1 cellular context compared by ENCODE assay signal in genomic region chr1:207060596-207060995, GRCh38.
TF ChIP-seq lines count a peak whose summit lies in the region.

No MANE protein-coding gene starts in this region.

TF ChIP-seq in GM12878, 131 proteins besides CTCF, POLR2A, EP300 and RAD21:
- TF ChIP-seq, protein P1, sequence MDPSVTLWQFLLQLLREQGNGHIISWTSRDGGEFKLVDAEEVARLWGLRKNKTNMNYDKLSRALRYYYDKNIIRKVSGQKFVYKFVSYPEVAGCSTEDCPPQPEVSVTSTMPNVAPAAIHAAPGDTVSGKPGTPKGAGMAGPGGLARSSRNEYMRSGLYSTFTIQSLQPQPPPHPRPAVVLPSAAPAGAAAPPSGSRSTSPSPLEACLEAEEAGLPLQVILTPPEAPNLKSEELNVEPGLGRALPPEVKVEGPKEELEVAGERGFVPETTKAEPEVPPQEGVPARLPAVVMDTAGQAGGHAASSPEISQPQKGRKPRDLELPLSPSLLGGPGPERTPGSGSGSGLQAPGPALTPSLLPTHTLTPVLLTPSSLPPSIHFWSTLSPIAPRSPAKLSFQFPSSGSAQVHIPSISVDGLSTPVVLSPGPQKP (IDR thresholded peaks at IDR 0.05; ENCODE audit: low read depth, low read length), result no peak
- TF ChIP-seq NRF1 (conservative IDR thresholded peaks at IDR 0.05; ENCODE audit: low read depth, low read length), result no peak
- no peak for TF ChIP-seq CBX5 (IDR thresholded peaks at IDR 0.05; ENCODE audit: low read depth)
- TF ChIP-seq ATF7 (IDR thresholded peaks at IDR 0.05; ENCODE audit: low read depth), result peak; percentile 58
- TF ChIP-seq, protein P2, sequence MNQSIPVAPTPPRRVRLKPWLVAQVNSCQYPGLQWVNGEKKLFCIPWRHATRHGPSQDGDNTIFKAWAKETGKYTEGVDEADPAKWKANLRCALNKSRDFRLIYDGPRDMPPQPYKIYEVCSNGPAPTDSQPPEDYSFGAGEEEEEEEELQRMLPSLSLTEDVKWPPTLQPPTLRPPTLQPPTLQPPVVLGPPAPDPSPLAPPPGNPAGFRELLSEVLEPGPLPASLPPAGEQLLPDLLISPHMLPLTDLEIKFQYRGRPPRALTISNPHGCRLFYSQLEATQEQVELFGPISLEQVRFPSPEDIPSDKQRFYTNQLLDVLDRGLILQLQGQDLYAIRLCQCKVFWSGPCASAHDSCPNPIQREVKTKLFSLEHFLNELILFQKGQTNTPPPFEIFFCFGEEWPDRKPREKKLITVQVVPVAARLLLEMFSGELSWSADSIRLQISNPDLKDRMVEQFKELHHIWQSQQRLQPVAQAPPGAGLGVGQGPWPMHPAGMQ (IDR thresholded peaks at IDR 0.05; ENCODE audit: borderline replicate concordance), result no peak
TF ChIP-seq in GM12878: peak in this region for 1.
